Comparison of ENCODE assay signal across 22 cellular contexts in genomic region chr10:413662-414071, GRCh38.
DNase-seq lines count a peak whose midpoint lies in the region; ATAC-seq and TF ChIP-seq lines count a peak whose summit lies in the region.
"Had no signal": no experiment of that assay in that cellular context is flagged by ENCODE, and none has a peak within 500 bp of the region (broad histone marks: within the 10 kb centered on the region; RNA-seq: fewer than 3 reads in every experiment).

No MANE protein-coding gene starts in this region.

- H3K27me3 Mint-ChIP-seq in Caco-2 (ENCODE audit: insufficient read depth, unreplicated experiment) (no peaks in the 10 kb centered on the region), neural progenitor cell (ENCODE audit: insufficient read depth, low read depth) (peaks cover 2% of the 10 kb centered on the region), T-cell (peaks cover 0 to 7% of the 10 kb centered on the region in 2 donors)
- H3K27me3 Mint-ChIP-seq in stimulated activated memory B cell treated with anti-CD40 and anti-IgM and Interleukin-4, amounts not matched to agents 10 μg/mL and 1 μg/mL and 100 μg/mL, for 72 hours: no peaks in the 10 kb centered on the region
- H3K27me3 Mint-ChIP-seq: CD4-positive, alpha-beta memory T cell had no signal

- no peak for TF ChIP-seq CTCF in Caco-2 (IDR thresholded peaks at IDR 0.05; ENCODE audit: insufficient read depth in 1 of 2, low read depth in 1 of 2, low read length in 1 of 2, severe bottlenecking in 1 of 2, unreplicated experiment in 1 of 2)
- no peak for TF ChIP-seq CTCF in Peyer's patch (IDR thresholded peaks at IDR 0.05)
- no peak for TF ChIP-seq CTCF in neural progenitor cell (IDR thresholded peaks at IDR 0.05)
- TF ChIP-seq CTCF in GM10248 (IDR thresholded peaks at IDR 0.05; ENCODE audit: control extremely low read depth, extremely low read depth, low read depth, missing control alignments): no peak

- no peaks in the 10 kb centered on the region for H3K9me3 Mint-ChIP-seq in Caco-2 (ENCODE audit: unreplicated experiment)
- no peaks in the 10 kb centered on the region for H3K9me3 Mint-ChIP-seq in neural progenitor cell
- H3K9me3 Mint-ChIP-seq in stimulated activated memory B cell treated with anti-CD40 and anti-IgM and Interleukin-4, amounts not matched to agents 10 μg/mL and 1 μg/mL and 100 μg/mL, for 72 hours: no peaks in the 10 kb centered on the region
- H3K9me3 Mint-ChIP-seq in T-cell: no peaks in the 10 kb centered on the region
- H3K9me3 Mint-ChIP-seq: CD4-positive, alpha-beta memory T cell; HFFc6 had no signal

- no peak overlapping the region for H3K9ac ChIP-seq in neural progenitor cell
- H3K9ac ChIP-seq: BLaER1 treated with 17β-estradiol and CSF1 and Interleukin-3, amounts not matched to agents 10 nM and 100 nM had no signal

- CTCF ChIA-PET in Caco-2 (lab: Charles Lee) (interaction anchor here (0.7 kb wide), 1 partner anchor 237 kb away, joined by 4 read pairs; no protein-coding TSS in a partner anchor), GM10248 (lab: Yijun Ruan, JAX) (interaction anchor here (1.1 kb wide), 1 partner anchor 97 kb away, joined by 3 read pairs; no protein-coding TSS in a partner anchor), T-cell (lab: Charles Lee) (no interaction called here)

- DNase-seq in Caco-2 (peak in 1 of 2 experiments; percentile 65), Peyer's patch (peak in 2 of 3 donors; percentile 80 to 88), left colon (no peak), neural progenitor cell (ENCODE audit: low spot score) (peak; percentile 51), GM10248 (ENCODE audit: extremely low spot score) (no peak), T-cell (no peak)
- DNase-seq: CD4-positive, alpha-beta memory T cell; DND-41; HFFc6; KG1; NCI-H1092 treated with DMSO at 0.1 percent for 48 hours; NCI-H146; NCI-H2029; NCI-H2227 treated with DMSO at 0.1 percent for 48 hours; NCI-H510A; NCI-H748 treated with DMSO at 0.1 percent for 48 hours had no signal

- intact Hi-C loops in Caco-2 (cut with micrococcal nuclease; ENCODE audit: unreplicated experiment) (loop anchor here (10.0 kb wide), 1 partner anchor 371 kb away; no protein-coding TSS in a partner anchor), left colon (cut with DNase I, micrococcal nuclease) (no loop called here)

- H3K4me1 Mint-ChIP-seq in Caco-2 (ENCODE audit: low read depth, unreplicated experiment) (peaks cover 15% of the 10 kb centered on the region), neural progenitor cell (peaks cover 7% of the 10 kb centered on the region), T-cell (peaks cover 0 to 4% (median 0%) of the 10 kb centered on the region in 3 donors)
- H3K4me1 Mint-ChIP-seq in stimulated activated memory B cell treated with anti-CD40 and anti-IgM and Interleukin-4, amounts not matched to agents 10 μg/mL and 1 μg/mL and 100 μg/mL, for 72 hours: peaks cover 7% of the 10 kb centered on the region

- H3K36me3 Mint-ChIP-seq in Caco-2 (ENCODE audit: insufficient read depth, unreplicated experiment): peaks cover 15% of the 10 kb centered on the region
- H3K36me3 Mint-ChIP-seq in neural progenitor cell: peaks cover 22% of the 10 kb centered on the region
- H3K36me3 Mint-ChIP-seq in stimulated activated memory B cell treated with anti-CD40 and anti-IgM and Interleukin-4, amounts not matched to agents 10 μg/mL and 1 μg/mL and 100 μg/mL, for 72 hours: no peaks in the 10 kb centered on the region
- peaks cover 19% of the 10 kb centered on the region for H3K36me3 Mint-ChIP-seq in T-cell

- H3K27ac Mint-ChIP-seq in Caco-2 (ENCODE audit: unreplicated experiment): no peak overlapping the region
- peak overlapping the region; percentile 34 for H3K27ac Mint-ChIP-seq in neural progenitor cell
- no peak overlapping the region for H3K27ac Mint-ChIP-seq in stimulated activated memory B cell treated with anti-CD40 and anti-IgM and Interleukin-4, amounts not matched to agents 10 μg/mL and 1 μg/mL and 100 μg/mL, for 72 hours
- H3K27ac Mint-ChIP-seq in T-cell: no peak overlapping the region
- H3K27ac Mint-ChIP-seq: HFFc6 had no signal

- ATAC-seq in left colon (peak; percentile 86), GM19035 (IDR thresholded peaks at IDR 0.05; ENCODE audit: unreplicated experiment) (no peak), T-cell (replicated peaks in 1 of 4) (no peak)
- no peak for ATAC-seq in stimulated activated memory B cell treated with anti-CD40 and anti-IgM and Interleukin-4, amounts not matched to agents 10 μg/mL and 1 μg/mL and 100 μg/mL, for 72 hours
- ATAC-seq: Right ventricle myocardium inferior had no signal

- peaks cover 8% of the 10 kb centered on the region for H4K20me1 ChIP-seq in neural progenitor cell (ENCODE audit: low read depth)
- H4K20me1 ChIP-seq: BLaER1 treated with 17β-estradiol and CSF1 and Interleukin-3, amounts not matched to agents 10 nM and 100 nM had no signal

- H2AFZ ChIP-seq in neural progenitor cell (replicated peaks): no peak overlapping the region

- H3K4me3 ChIP-seq in Caco-2 (ENCODE audit: low read depth, low read length) (no peak overlapping the region), Peyer's patch (peak overlapping the region in 1 of 4 donors; percentile 15), neural progenitor cell (no peak overlapping the region)
- H3K4me3 ChIP-seq: BLaER1 treated with 17β-estradiol and CSF1 and Interleukin-3, amounts not matched to agents 10 nM and 100 nM; SJSA1 had no signal

- H3K27ac ChIP-seq in Peyer's patch: peak overlapping the region in 2 of 4 donors; percentile 46 to 82
- H3K27ac ChIP-seq in neural progenitor cell: no peak overlapping the region
- H3K27ac ChIP-seq: 22Rv1; BLaER1 treated with 17β-estradiol and CSF1 and Interleukin-3, amounts not matched to agents 10 nM and 100 nM; SJSA1 had no signal

- H3K79me2 ChIP-seq in neural progenitor cell (ENCODE audit: low read depth): no peaks in the 10 kb centered on the region

- no peak overlapping the region for H3K4me2 ChIP-seq in neural progenitor cell
- H3K4me2 ChIP-seq: BLaER1 treated with 17β-estradiol and CSF1 and Interleukin-3, amounts not matched to agents 10 nM and 100 nM had no signal

- H3K27me3 ChIP-seq in Caco-2 (replicated peaks; ENCODE audit: control insufficient read depth, insufficient read depth, low read length) (no peaks in the 10 kb centered on the region), Peyer's patch (no peaks in the 10 kb centered on the region), neural progenitor cell (no peaks in the 10 kb centered on the region)
- H3K27me3 ChIP-seq: BLaER1 treated with 17β-estradiol and CSF1 and Interleukin-3, amounts not matched to agents 10 nM and 100 nM; SJSA1 had no signal

- H3K4me3 Mint-ChIP-seq in Caco-2 (ENCODE audit: unreplicated experiment): peak overlapping the region; percentile 18
- H3K4me3 Mint-ChIP-seq in neural progenitor cell: peak overlapping the region; percentile 36
- no peak overlapping the region for H3K4me3 Mint-ChIP-seq in stimulated activated memory B cell treated with anti-CD40 and anti-IgM and Interleukin-4, amounts not matched to agents 10 μg/mL and 1 μg/mL and 100 μg/mL, for 72 hours
- H3K4me3 Mint-ChIP-seq in T-cell: no peak overlapping the region
- H3K4me3 Mint-ChIP-seq: CD4-positive, alpha-beta memory T cell; HFFc6 had no signal

- POLR2A ChIA-PET in Caco-2 (lab: Charles Lee) (no interaction called here), GM10248 (lab: Yijun Ruan, JAX) (no interaction called here), T-cell (lab: Charles Lee) (no interaction called here)

- BruUV-seq in Caco-2 (replicated peaks; lab: Mats Ljungman, UMichigan): no TSS peak

- no peaks in the 10 kb centered on the region for H3K36me3 ChIP-seq in Caco-2 (ENCODE audit: control insufficient read depth, insufficient read depth, low read length)
- peaks cover 0 to 1% (median 0%) of the 10 kb centered on the region in 3 donors for H3K36me3 ChIP-seq in Peyer's patch
- no peaks in the 10 kb centered on the region for H3K36me3 ChIP-seq in neural progenitor cell

- no peaks in the 10 kb centered on the region for H3K9me3 ChIP-seq in Caco-2
- H3K9me3 ChIP-seq in Peyer's patch: no peaks in the 10 kb centered on the region
- no peaks in the 10 kb centered on the region for H3K9me3 ChIP-seq in neural progenitor cell (ENCODE audit: low read depth)
- H3K9me3 ChIP-seq: BLaER1 treated with 17β-estradiol and CSF1 and Interleukin-3, amounts not matched to agents 10 nM and 100 nM; SJSA1 had no signal

- H3K4me1 ChIP-seq in Caco-2 (peaks cover 12% of the 10 kb centered on the region), Peyer's patch (peaks cover 0 to 28% (median 2%) of the 10 kb centered on the region in 4 donors), neural progenitor cell (peaks cover 7% of the 10 kb centered on the region)

- TF ChIP-seq POLR2A in Peyer's patch (IDR thresholded peaks at IDR 0.05): peak in 1 of 2 donors; percentile 7

- H3F3A ChIP-seq in neural progenitor cell (ENCODE audit: low read depth): no peaks in the 10 kb centered on the region

Comparison
In these comparisons a context has a peak if more than half of its experiments do, and no peak if none do; other contexts are left out.
1. DNase-seq: peak in Peyer's patch (2 of 3) and neural progenitor cell (single experiment); none in left colon (0 of 2), GM10248 (single experiment) and T-cell (0 of 34).
2. H3K4me3 Mint-ChIP-seq: peak in Caco-2 (single experiment) and neural progenitor cell (single experiment); none in stimulated activated memory B cell treated with anti-CD40 and anti-IgM and Interleukin-4, amounts not matched to agents 10 μg/mL and 1 μg/mL and 100 μg/mL, for 72 hours (single experiment) and T-cell (0 of 3).
3. CTCF ChIA-PET loops: an anchor here in Caco-2 (0.7 kb wide) and GM10248 (1.1 kb wide); none called in T-cell.